ENCODE assay signal across 26 cellular contexts in genomic region chr6:100904316-100904715, GRCh38.
"Had no signal": no experiment of that assay in that cellular context is flagged by ENCODE, and none has a peak within 500 bp of the region (broad histone marks: within the 10 kb centered on the region; RNA-seq: fewer than 3 reads in every experiment).

No MANE protein-coding gene starts in this region.

- H3K27me3 Mint-ChIP-seq: naive thymus-derived CD4-positive, alpha-beta T cell; progenitor cell of endocrine pancreas; stimulated activated memory B cell treated with anti-CD40 and anti-IgM and Interleukin-4, amounts not matched to agents 10 μg/mL and 1 μg/mL and 100 μg/mL, for 72 hours had no signal

- H3K4me3 ChIP-seq: left lung, lower lobe of right lung, ovary, right atrium auricular region, right lobe of liver, smooth muscle cell, tibial nerve, upper lobe of left lung, vagina had no signal

- DNase-seq: hypothalamus; immature natural killer cell; kidney; left colon; left lung; lower lobe of right lung; mesenchymal stem cell; naive thymus-derived CD4-positive, alpha-beta T cell; ovary; right lobe of liver; stimulated activated CD4-positive, alpha-beta T cell treated with anti-CD3 and anti-CD28 coated beads, Interleukin-1b, Interleukin-23, amount 100 ng/mL, for 48 hours; stimulated activated CD4-positive, alpha-beta T cell treated with anti-CD3 and anti-CD28 coated beads, Interleukin-2, amount 100 ng/mL, for 48 hours; stimulated activated CD4-positive, alpha-beta T cell treated with anti-CD3 and anti-CD28 coated beads, Interleukin-4, amount 100 ng/mL, for 4 hours; stimulated activated CD8-positive, alpha-beta memory T cell treated with anti-CD3 and anti-CD28 coated beads, Interleukin-4, amount 100 ng/mL, for 48 hours; stimulated activated naive CD4-positive, alpha-beta T cell treated with Interleukin-2 at 50 U/mL for 16 hours; stimulated activated naive CD8-positive, alpha-beta T cell treated with anti-CD3 and anti-CD28 coated beads, Interleukin-15, amount 100 ng/mL, for 72 hours; substantia nigra; upper lobe of left lung had no signal

- H3K4me1 ChIP-seq: left lung, lower lobe of right lung, right atrium auricular region, tibial nerve, upper lobe of left lung, vagina had no signal

- H3K36me3 ChIP-seq: left lung, lower lobe of right lung, ovary, right atrium auricular region, right lobe of liver, tibial nerve, upper lobe of left lung, vagina had no signal

- H3K27ac Mint-ChIP-seq: immature natural killer cell; mesothelial cell of epicardium; naive thymus-derived CD4-positive, alpha-beta T cell; natural killer cell treated with Interleukin-12 subunit alpha and Interleukin-12 subunit beta and Interleukin-15 and Interleukin-18, amount 100 ng/mL, for 72 hours; progenitor cell of endocrine pancreas; stimulated activated memory B cell treated with anti-CD40 and anti-IgM and Interleukin-4, amounts not matched to agents 10 μg/mL and 1 μg/mL and 100 μg/mL, for 72 hours; stimulated activated naive CD8-positive, alpha-beta T cell treated with anti-CD3 and anti-CD28 coated beads, Interleukin-15, amount 100 ng/mL, for 72 hours had no signal

- ATAC-seq: left lung; lower lobe of right lung; naive thymus-derived CD4-positive, alpha-beta T cell; natural killer cell treated with Interleukin-12 subunit alpha and Interleukin-12 subunit beta and Interleukin-15 and Interleukin-18, amount 100 ng/mL, for 72 hours; right lobe of liver; stimulated activated memory B cell treated with anti-CD40 and anti-IgM and Interleukin-4, amounts not matched to agents 10 μg/mL and 1 μg/mL and 100 μg/mL, for 72 hours; stimulated activated naive CD8-positive, alpha-beta T cell treated with anti-CD3 and anti-CD28 coated beads, Interleukin-15, amount 100 ng/mL, for 72 hours had no signal

- H3K9me3 Mint-ChIP-seq: immature natural killer cell; stimulated activated memory B cell treated with anti-CD40 and anti-IgM and Interleukin-4, amounts not matched to agents 10 μg/mL and 1 μg/mL and 100 μg/mL, for 72 hours had no signal

- H3K27ac ChIP-seq: left lung, lower lobe of right lung, ovary, right atrium auricular region, right lobe of liver, tibial nerve, upper lobe of left lung, vagina had no signal

- H3K36me3 Mint-ChIP-seq: mesothelial cell of epicardium; naive thymus-derived CD4-positive, alpha-beta T cell; natural killer cell treated with Interleukin-12 subunit alpha and Interleukin-12 subunit beta and Interleukin-15 and Interleukin-18, amount 100 ng/mL, for 72 hours; stimulated activated memory B cell treated with anti-CD40 and anti-IgM and Interleukin-4, amounts not matched to agents 10 μg/mL and 1 μg/mL and 100 μg/mL, for 72 hours had no signal

- H3K4me3 Mint-ChIP-seq: immature natural killer cell; mesothelial cell of epicardium; naive thymus-derived CD4-positive, alpha-beta T cell; natural killer cell treated with Interleukin-12 subunit alpha and Interleukin-12 subunit beta and Interleukin-15 and Interleukin-18, amount 100 ng/mL, for 72 hours; stimulated activated memory B cell treated with anti-CD40 and anti-IgM and Interleukin-4, amounts not matched to agents 10 μg/mL and 1 μg/mL and 100 μg/mL, for 72 hours; stimulated activated naive CD8-positive, alpha-beta T cell treated with anti-CD3 and anti-CD28 coated beads, Interleukin-15, amount 100 ng/mL, for 72 hours had no signal

- H3K27me3 ChIP-seq: left lung, ovary, right atrium auricular region, right lobe of liver, tibial nerve, upper lobe of left lung, vagina had no signal

- H3K9me3 ChIP-seq: lower lobe of right lung, ovary, right atrium auricular region, right lobe of liver, upper lobe of left lung, vagina had no signal

- H3K4me1 Mint-ChIP-seq: immature natural killer cell; mesothelial cell of epicardium; naive thymus-derived CD4-positive, alpha-beta T cell; stimulated activated memory B cell treated with anti-CD40 and anti-IgM and Interleukin-4, amounts not matched to agents 10 μg/mL and 1 μg/mL and 100 μg/mL, for 72 hours had no signal
